ENCODE assay signal across 13 cellular contexts in genomic region chr2:236571161-236571560, GRCh38. TPM values are rescaled to one million over a fixed set of nuclear protein-coding genes. Genes with fewer than 3 reads are reported as not detected.
DNase-seq lines count a peak whose midpoint lies in the region; ATAC-seq, FAIRE-seq and TF ChIP-seq lines count a peak whose summit lies in the region.
"Had no signal": no experiment of that assay in that cellular context is flagged by ENCODE, and none has a peak within 500 bp of the region (broad histone marks: within the 10 kb centered on the region; RNA-seq: fewer than 3 reads in every experiment).

No MANE protein-coding gene starts in this region.

- H3K27ac Mint-ChIP-seq in neural crest cell (ENCODE audit: unreplicated experiment) (peak overlapping the region; percentile 74), T-helper 17 cell (no peak overlapping the region)
- H3K27ac Mint-ChIP-seq: naive B cell had no signal

- H3K36me3 Mint-ChIP-seq in neural crest cell (ENCODE audit: low read depth) (peaks cover 3% of the 10 kb centered on the region), T-helper 17 cell (ENCODE audit: low read depth) (peaks cover 2% of the 10 kb centered on the region)
- H3K36me3 Mint-ChIP-seq: naive B cell had no signal

- ATAC-seq in A549: no peak
- ATAC-seq in T-helper 17 cell: no peak
- no peak for ATAC-seq in sciatic nerve
- no peak for ATAC-seq in HG03280 (IDR thresholded peaks at IDR 0.05; ENCODE audit: unreplicated experiment)

- no peak for TF ChIP-seq POLR2A in A549 (IDR thresholded peaks at IDR 0.05; ENCODE audit: low read length)

- TF ChIP-seq EP300 in A549 (IDR thresholded peaks at IDR 0.05): no peak

- no peaks in the 10 kb centered on the region for H3K36me3 ChIP-seq in esophagus (ENCODE audit: control insufficient read depth in 2 of 2, insufficient read depth in 2 of 2, low read length in 1 of 2)

- no peaks in the 10 kb centered on the region for H3K27me3 ChIP-seq in esophagus (ENCODE audit: control insufficient read depth in 1 of 2, insufficient read depth in 2 of 2, low read length in 2 of 2)

- H3K4me1 ChIP-seq in A549 (peaks cover 10% of the 10 kb centered on the region; the same call in 2 of the 3 replicates), esophagus (ENCODE audit: control insufficient read depth in 2 of 2, insufficient read depth in 2 of 2, low read length in 1 of 2) (peaks cover 0 to 4% of the 10 kb centered on the region in 2 donors)

- TF ChIP-seq CTCF in A549 (IDR thresholded peaks at IDR 0.05) (no peak), neural crest cell (conservative IDR thresholded peaks at IDR 0.05) (no peak), RWPE1 (conservative IDR thresholded peaks at IDR 0.05; ENCODE audit: low read depth) (no peak)

- intact Hi-C loops in sciatic nerve (cut with DNase I): no loop called here

- TF ChIP-seq RAD21 in A549 (conservative IDR thresholded peaks at IDR 0.05 in 1 of 2, IDR thresholded peaks at IDR 0.05 in 1 of 2): no peak

- peak overlapping the region; percentile 88 for H3K4me3 Mint-ChIP-seq in neural crest cell
- H3K4me3 Mint-ChIP-seq in T-helper 17 cell: no peak overlapping the region

- H3K4me1 Mint-ChIP-seq in neural crest cell (peaks cover 89% of the 10 kb centered on the region), T-helper 17 cell (peaks cover 28% of the 10 kb centered on the region)

- H3K4me2 ChIP-seq in A549: peak overlapping the region; percentile 73

- POLR2A ChIA-PET in A549 (lab: Yijun Ruan, JAX): interaction anchor here (0.6 kb wide), 1 partner anchor 199 kb away, joined by 3 read pairs; no protein-coding TSS in a partner anchor
- POLR2A ChIA-PET in RWPE1 (lab: Yijun Ruan, JAX; ENCODE audit: low non-redundant PET): interaction anchor here (0.6 kb wide), 1 partner anchor 139 kb away, joined by 3 read pairs; no protein-coding TSS in a partner anchor

- CTCF ChIA-PET in A549 (lab: Yijun Ruan, JAX): interaction anchor here (0.7 to 2.2 kb wide), 5 partner anchors 10 to 456 kb away, joined by 3 to 16 read pairs (median 5); no protein-coding TSS in a partner anchor
- CTCF ChIA-PET in RWPE1 (lab: Yijun Ruan, JAX): interaction anchor here (0.5 kb wide), 1 partner anchor 468 kb away, joined by 3 read pairs; no protein-coding TSS in a partner anchor

- DNase-seq in A549 (ENCODE audit: low read depth in 1 of 2, low spot score in 1 of 2): no peak
- DNase-seq in NAMALWA (ENCODE audit: low spot score): peak; percentile 18
- no peak for DNase-seq in neural crest cell (ENCODE audit: low read depth, low spot score)
- DNase-seq in T-helper 17 cell: no peak
- no peak for DNase-seq in sciatic nerve (ENCODE audit: low spot score)
- no peak for DNase-seq in RWPE1 (ENCODE audit: low spot score)
- DNase-seq: AML-193; central memory CD4-positive, alpha-beta T cell; KG1; naive B cell; NCI-H446 treated with DMSO at 0.1 percent for 48 hours had no signal

- H3K27ac ChIP-seq in A549: peak overlapping the region; percentile 55 to 75; a peak in 4 of 6 replicates
- H3K27ac ChIP-seq in esophagus (ENCODE audit: low read depth in 2 of 2, low read length in 1 of 2): peak overlapping the region in 1 of 2 donors; percentile 12
- H3K27ac ChIP-seq in RWPE1: no peak overlapping the region

- H3K27me3 Mint-ChIP-seq in neural crest cell (ENCODE audit: low read depth) (peaks cover 27% of the 10 kb centered on the region), T-helper 17 cell (no peaks in the 10 kb centered on the region)

- no peaks in the 10 kb centered on the region for H3K9me3 Mint-ChIP-seq in neural crest cell
- H3K9me3 Mint-ChIP-seq: naive B cell had no signal

- FAIRE-seq in A549 (lab: Jason Lieb, UNC): no peak

- H3K9me3 ChIP-seq in A549: no peaks in the 10 kb centered on the region
- H3K9me3 ChIP-seq in esophagus (ENCODE audit: control insufficient read depth in 2 of 2, insufficient read depth in 1 of 2, low read depth in 1 of 2, low read length in 1 of 2): no peaks in the 10 kb centered on the region
- H3K9me3 ChIP-seq in T-helper 17 cell (ENCODE audit: control insufficient read depth, low read length, poor library complexity, severe bottlenecking): no peaks in the 10 kb centered on the region

- H3K4me3 ChIP-seq in A549: peak overlapping the region; percentile 43
- peak overlapping the region; percentile 6 to 63 for H3K4me3 ChIP-seq in esophagus (ENCODE audit: low read depth in 1 of 2, low read length in 2 of 2)

- 74% methylated on average over 8 of the region's 8 CpGs for WGBS in A549 (ENCODE audit: missing lambda C conversion rate)
- 44 to 46% methylated on average over 8 of the region's 8 CpGs for WGBS in esophagus, 2 donors

TF ChIP-seq in A549, 52 proteins besides CTCF, POLR2A, EP300 and RAD21:
- TF ChIP-seq HOXB13 (CRISPR knock-in tag; IDR thresholded peaks at IDR 0.05; ENCODE audit: low read depth): no peak

RNA-seq across cellular contexts. Expression of gene ACKR3, which starts 1.5 kb away (rescaled TPM):
- polyA plus RNA-seq in A549 (2011; rRNA removed) (21.3 and 25.0 TPM in 2 replicates), A549 (2017; fragmentation: RNase III; extraction: RNeasy Plus Mini Kit Qiagen cat#74134 plus additional on column Dnase treatment) (25.4 to 34.9 TPM (median 33.2 TPM) in 3 replicates), esophagus (10 to 100 TPM in 1 of 2 donors, 1 to 10 TPM in 1; 7.3 to 20.6 TPM)
- 82.3 and 102 TPM in 2 replicates for polyA plus RNA-seq in A549 (2012; cell fraction: cytosol; rRNA removed)
- 167 and 249 TPM in 2 replicates for polyA plus RNA-seq in A549 (2012; cell fraction: nucleus; rRNA removed)
- polyA minus RNA-seq in A549 (2011; rRNA and poly(A)+ RNA removed): 32.5 and 45.3 TPM in 2 replicates
- total RNA-seq in neural crest cell (24.5 and 26.2 TPM in 2 replicates), T-helper 17 cell (1 to 10 TPM; 1.3 to 2.3 TPM), sciatic nerve (90.5 TPM)
